Comparison of ENCODE assay signal across 8 cellular contexts in genomic region chr12:4307593-4308333, GRCh38. TPM values are rescaled to one million over a fixed set of nuclear protein-coding genes. Genes with fewer than 3 reads are reported as not detected.
A peak's percentile ranks its signal among the peaks of the same experiment; 100 is the strongest.
DNase-seq lines count a peak whose midpoint lies in the region; ATAC-seq and TF ChIP-seq lines count a peak whose summit lies in the region.

No MANE protein-coding gene starts in this region.

- H3K27me3 ChIP-seq in SU-DHL-6 (ENCODE audit: low read length), result no peaks in the 10 kb centered on the region
- no peaks in the 10 kb centered on the region for H3K27me3 ChIP-seq in esophagus muscularis mucosa
- H3K27me3 ChIP-seq in aorta (ENCODE audit: control insufficient read depth in 1 of 2, insufficient read depth in 2 of 2, low read length in 1 of 2), result no peaks in the 10 kb centered on the region

- no peaks in the 10 kb centered on the region for H3K79me2 ChIP-seq in SU-DHL-6 (ENCODE audit: insufficient read depth, low read length)

- H3K9ac ChIP-seq in SU-DHL-6 (ENCODE audit: low read length), result no peak overlapping the region

- ATAC-seq in aorta (ENCODE audit: low FRiP score) (peak; percentile 90), GM18511 (IDR thresholded peaks at IDR 0.05; ENCODE audit: unreplicated experiment) (no peak)

- DNase-seq in NCI-H446 (lab: John Stamatoyannopoulos, UW), result peak; percentile 12 to 65
- DNase-seq in NCI-H446 treated with DMSO at 0.1 percent for 48 hours (lab: John Stamatoyannopoulos, UW), result no peak
- DNase-seq in NB4 (ENCODE audit: low read depth), result peak; percentile 52
- no peak for DNase-seq in esophagus muscularis mucosa (ENCODE audit: extremely low spot score)
- peak; percentile 59 to 77 for DNase-seq in mesothelial cell of epicardium (ENCODE audit: low spot score in 2 of 2, unreplicated experiment in 2 of 2)
- DNase-seq in aorta, result peak in 1 of 2 donors; percentile 81

- TF ChIP-seq EP300 in esophagus muscularis mucosa (IDR thresholded peaks at IDR 0.05), result no peak

- peaks cover 31 to 39% (median 38%) of the 10 kb centered on the region in 4 donors for H3K4me1 ChIP-seq in esophagus muscularis mucosa
- H3K4me1 ChIP-seq in aorta (ENCODE audit: control insufficient read depth in 1 of 2, insufficient read depth in 2 of 2, low read length in 2 of 2), result no peaks in the 10 kb centered on the region

- peaks cover 28% of the 10 kb centered on the region for H3K4me1 Mint-ChIP-seq in mesothelial cell of epicardium

- TF ChIP-seq CTCF in NB4 (IDR thresholded peaks at IDR 0.05; ENCODE audit: low read depth, low read length) (peak; percentile 35), SU-DHL-6 (IDR thresholded peaks at IDR 0.05; ENCODE audit: insufficient read depth, low read length, poor library complexity, severe bottlenecking) (peak; percentile 19), esophagus muscularis mucosa (IDR thresholded peaks at IDR 0.05) (peak; percentile 68 to 86 (median 83)), mesothelial cell of epicardium (IDR thresholded peaks at IDR 0.05; ENCODE audit: unreplicated experiment) (peak; percentile 44)

- H3F3A ChIP-seq in SU-DHL-6 (ENCODE audit: insufficient read depth), result no peaks in the 10 kb centered on the region

- H3K9me3 ChIP-seq in SU-DHL-6 (ENCODE audit: insufficient read depth, low read length) (no peaks in the 10 kb centered on the region), esophagus muscularis mucosa (no peaks in the 10 kb centered on the region), aorta (ENCODE audit: control insufficient read depth, low read length) (no peaks in the 10 kb centered on the region)

- H4K20me1 ChIP-seq in SU-DHL-6 (ENCODE audit: low read depth, low read length), result no peaks in the 10 kb centered on the region

- no peak overlapping the region for H3K4me2 ChIP-seq in SU-DHL-6 (ENCODE audit: low read depth, low read length, poor library complexity, severe bottlenecking)

- no peaks in the 10 kb centered on the region for H3K9me3 Mint-ChIP-seq in mesothelial cell of epicardium

- intact Hi-C loops in esophagus muscularis mucosa (cut with DNase I), result loop anchor here (5.0 kb wide), 1 partner anchor 220 kb away; no protein-coding TSS in a partner anchor
- intact Hi-C loops in aorta (cut with DNase I), result loop anchor here (5.0 to 10.0 kb wide), 2 partner anchors 220 to 227 kb away; partner anchors contain the start of gene RAD51AP1 (in 1 of the 2)

- H3K4me3 ChIP-seq in NB4 (ENCODE audit: low read depth, low read length) (no peak overlapping the region), SU-DHL-6 (ENCODE audit: insufficient read depth, low read length, poor library complexity, severe bottlenecking) (no peak overlapping the region), esophagus muscularis mucosa (peak overlapping the region; percentile 5 to 33 (median 24)), aorta (ENCODE audit: low read length in 2 of 2) (no peak overlapping the region)

- TF ChIP-seq POLR2A in NB4 (IDR thresholded peaks at IDR 0.05; ENCODE audit: extremely low read depth, insufficient read length) (no peak), esophagus muscularis mucosa (IDR thresholded peaks at IDR 0.05; ENCODE audit: low read depth) (no peak)

- no peaks in the 10 kb centered on the region for H3K9me2 ChIP-seq in SU-DHL-6 (replicated peaks; ENCODE audit: insufficient read depth, low read length)

- H3K27ac ChIP-seq in SU-DHL-6 (ENCODE audit: low read depth, low read length) (no peak overlapping the region), esophagus muscularis mucosa (replicated peaks in 1 of 4) (peak overlapping the region; percentile 36 to 62 (median 48)), aorta (ENCODE audit: low read depth in 1 of 2, low read length in 2 of 2) (no peak overlapping the region)

- H3K27me3 Mint-ChIP-seq in mesothelial cell of epicardium (ENCODE audit: low read depth), result no peaks in the 10 kb centered on the region

- H3K36me3 ChIP-seq in SU-DHL-6 (ENCODE audit: low read length) (no peaks in the 10 kb centered on the region), esophagus muscularis mucosa (peaks cover 0 to 28% (median 10%) of the 10 kb centered on the region in 4 donors), aorta (ENCODE audit: control insufficient read depth in 1 of 2, insufficient read depth in 2 of 2, low read length in 1 of 2) (peaks cover 3% of the 10 kb centered on the region in 2 donors)

- H3K27ac Mint-ChIP-seq in mesothelial cell of epicardium, result peak overlapping the region; percentile 99

- H2AFZ ChIP-seq in SU-DHL-6 (ENCODE audit: low read depth, low read length, severe bottlenecking), result no peak overlapping the region

- 22% methylated on average over 24 of the region's 25 CpGs for WGBS in esophagus muscularis mucosa
- WGBS in aorta, 2 donors, result 19 to 21% methylated on average over 25 of the region's 25 CpGs

- peak overlapping the region; percentile 60 for H3K4me3 Mint-ChIP-seq in mesothelial cell of epicardium

- peaks cover 6% of the 10 kb centered on the region for H3K36me3 Mint-ChIP-seq in mesothelial cell of epicardium

RNA-seq across cellular contexts. Expression of gene TIGAR, which starts 13.2 kb away (rescaled TPM):
- total RNA-seq in esophagus muscularis mucosa, result 1 to 10 TPM; 6.6 to 7.6 (median 7.4) TPM
- total RNA-seq in mesothelial cell of epicardium, result 16.7 to 22.1 TPM (median 21.0 TPM) in 3 replicates
- total RNA-seq in aorta, result 10 to 100 TPM in 1 of 2 donors, 1 to 10 TPM in 1; 7.2 to 10.5 TPM
- polyA plus RNA-seq in aorta, result 1 to 10 TPM; 2.9 to 4.6 TPM

RNA-seq across cellular contexts. Expression of gene CCND2, which starts 34.2 kb away (rescaled TPM):
- total RNA-seq in esophagus muscularis mucosa (100 to 1,000 TPM; 101 to 122 (median 111) TPM), mesothelial cell of epicardium (393 to 412 TPM (median 404 TPM) in 3 replicates), aorta (100 to 1,000 TPM; 135 to 170 TPM)
- polyA plus RNA-seq in aorta, result 10 to 100 TPM; 17.1 to 18.9 TPM

Comparison
In these comparisons a context has a peak if more than half of its experiments do, and no peak if none do; other contexts are left out.
1. DNase-seq: peak in NCI-H446 (2 of 2), NB4 (single experiment) and mesothelial cell of epicardium (2 of 2); none in NCI-H446 treated with DMSO at 0.1 percent for 48 hours (single experiment) and esophagus muscularis mucosa (single experiment).
2. H3K4me3 ChIP-seq: peak in esophagus muscularis mucosa (4 of 4); none in NB4 (single experiment), SU-DHL-6 (single experiment) and aorta (0 of 2).
3. CTCF ChIP-seq: peak in every context shown above with its lines; median percentile 83 in esophagus muscularis mucosa; 44 in mesothelial cell of epicardium; 35 in NB4; 19 in SU-DHL-6.
4. H3K27ac ChIP-seq: peak in esophagus muscularis mucosa (4 of 4); none in SU-DHL-6 (single experiment) and aorta (0 of 2).